ENCODE assay signal across 1 cellular context in the genomic region with DNA sequence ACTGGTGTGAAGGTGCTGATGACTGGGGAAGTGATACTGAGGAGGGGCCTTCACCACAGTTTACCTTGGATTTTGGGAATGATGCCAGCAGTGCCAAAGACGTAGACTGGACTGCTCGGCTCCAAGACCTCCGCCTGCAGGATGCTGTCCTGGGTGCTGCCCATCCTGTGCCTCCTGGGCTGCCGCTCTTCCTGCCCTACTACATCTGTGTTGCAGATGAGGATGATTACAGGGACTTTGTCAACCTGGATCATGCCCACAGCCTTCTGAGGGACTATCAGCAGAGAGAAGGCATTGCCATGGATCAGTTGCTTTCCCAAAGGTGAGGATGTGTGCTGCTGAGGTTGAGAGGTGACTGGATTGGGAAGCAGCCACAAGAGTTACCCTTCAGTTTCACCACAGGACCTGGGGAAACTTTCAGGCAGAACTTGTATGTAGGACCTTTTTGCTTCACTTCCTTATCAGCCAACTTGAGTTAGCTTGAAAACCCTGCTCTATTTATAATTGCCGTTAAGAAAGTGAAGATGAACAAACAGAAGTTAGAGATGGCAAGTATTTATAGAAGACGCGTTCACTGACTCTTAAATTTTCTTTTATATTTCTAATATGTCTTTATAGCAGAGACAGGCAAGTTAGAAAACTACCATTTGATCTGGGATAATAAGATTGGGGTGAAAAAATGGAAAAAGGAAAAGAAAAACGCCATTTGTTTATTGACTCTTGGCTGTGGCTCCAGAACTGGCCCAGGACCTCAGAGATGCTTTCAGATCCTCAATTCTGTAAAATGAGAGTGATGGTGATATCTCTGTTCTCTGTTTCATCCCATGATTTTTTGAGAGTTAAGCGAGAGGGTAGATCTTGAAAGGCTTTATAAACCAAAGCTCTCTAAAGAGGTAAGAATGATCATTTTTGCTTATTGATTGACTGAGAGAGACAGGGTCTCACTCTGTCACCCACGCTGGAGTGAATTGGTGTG.
TF ChIP-seq lines count a peak whose summit lies in the region.

No MANE protein-coding gene starts in this region.

TF ChIP-seq in A549, 52 proteins besides CTCF, POLR2A, EP300 and RAD21:
- TF ChIP-seq KDM5A (IDR thresholded peaks at IDR 0.05) (no peak), RARB (CRISPR knock-in tag; IDR thresholded peaks at IDR 0.05) (no peak), POLR2AphosphoS2 (conservative IDR thresholded peaks at IDR 0.05; ENCODE audit: low read length) (no peak)
- TF ChIP-seq, protein P1, sequence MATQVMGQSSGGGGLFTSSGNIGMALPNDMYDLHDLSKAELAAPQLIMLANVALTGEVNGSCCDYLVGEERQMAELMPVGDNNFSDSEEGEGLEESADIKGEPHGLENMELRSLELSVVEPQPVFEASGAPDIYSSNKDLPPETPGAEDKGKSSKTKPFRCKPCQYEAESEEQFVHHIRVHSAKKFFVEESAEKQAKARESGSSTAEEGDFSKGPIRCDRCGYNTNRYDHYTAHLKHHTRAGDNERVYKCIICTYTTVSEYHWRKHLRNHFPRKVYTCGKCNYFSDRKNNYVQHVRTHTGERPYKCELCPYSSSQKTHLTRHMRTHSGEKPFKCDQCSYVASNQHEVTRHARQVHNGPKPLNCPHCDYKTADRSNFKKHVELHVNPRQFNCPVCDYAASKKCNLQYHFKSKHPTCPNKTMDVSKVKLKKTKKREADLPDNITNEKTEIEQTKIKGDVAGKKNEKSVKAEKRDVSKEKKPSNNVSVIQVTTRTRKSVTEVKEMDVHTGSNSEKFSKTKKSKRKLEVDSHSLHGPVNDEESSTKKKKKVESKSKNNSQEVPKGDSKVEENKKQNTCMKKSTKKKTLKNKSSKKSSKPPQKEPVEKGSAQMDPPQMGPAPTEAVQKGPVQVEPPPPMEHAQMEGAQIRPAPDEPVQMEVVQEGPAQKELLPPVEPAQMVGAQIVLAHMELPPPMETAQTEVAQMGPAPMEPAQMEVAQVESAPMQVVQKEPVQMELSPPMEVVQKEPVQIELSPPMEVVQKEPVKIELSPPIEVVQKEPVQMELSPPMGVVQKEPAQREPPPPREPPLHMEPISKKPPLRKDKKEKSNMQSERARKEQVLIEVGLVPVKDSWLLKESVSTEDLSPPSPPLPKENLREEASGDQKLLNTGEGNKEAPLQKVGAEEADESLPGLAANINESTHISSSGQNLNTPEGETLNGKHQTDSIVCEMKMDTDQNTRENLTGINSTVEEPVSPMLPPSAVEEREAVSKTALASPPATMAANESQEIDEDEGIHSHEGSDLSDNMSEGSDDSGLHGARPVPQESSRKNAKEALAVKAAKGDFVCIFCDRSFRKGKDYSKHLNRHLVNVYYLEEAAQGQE (IDR thresholded peaks at IDR 0.05) = 0 out of 2 replicates have a peak, but pooled peaks have one; percentile 16
